In the genomic region with DNA sequence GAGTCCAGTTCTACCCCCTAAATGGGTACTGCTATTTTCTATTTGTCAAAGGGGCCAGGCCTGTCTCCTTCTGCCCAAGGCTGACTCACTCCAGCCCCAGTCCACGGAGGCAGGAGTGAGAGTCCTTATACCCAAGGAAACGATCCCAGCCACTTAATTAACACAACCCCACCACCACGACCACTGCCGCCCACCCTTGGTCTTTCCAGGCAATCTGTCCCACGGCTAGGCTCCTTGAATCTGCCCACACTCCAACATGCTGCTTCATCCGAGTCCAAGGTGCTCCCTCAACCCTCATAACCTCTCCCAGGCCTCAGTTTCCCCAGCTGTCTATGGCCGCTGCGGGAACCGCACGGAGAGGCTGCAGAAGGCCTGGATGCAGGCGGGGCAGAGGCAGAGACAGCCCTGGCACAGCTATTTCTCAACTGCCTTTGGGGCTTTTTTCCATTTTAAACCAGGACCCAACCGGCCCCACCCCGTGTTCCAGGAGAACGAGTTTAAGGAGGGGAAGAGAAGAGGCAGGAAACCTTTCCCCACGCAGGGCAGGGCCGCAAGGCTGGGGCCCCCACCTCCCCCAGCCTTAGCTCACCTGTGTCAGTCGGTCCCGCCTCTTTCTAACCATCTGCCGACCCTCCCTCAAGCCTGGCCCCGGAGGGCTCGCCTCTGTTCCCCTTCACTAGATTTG, we compare ENCODE assay signal across 8 cellular contexts. TPM values are rescaled to one million over a fixed set of nuclear protein-coding genes. Genes with fewer than 3 reads are reported as not detected.
DNase-seq lines count a peak whose midpoint lies in the region; ATAC-seq and TF ChIP-seq lines count a peak whose summit lies in the region.

No MANE protein-coding gene starts in this region.

- H2AK5ac ChIP-seq in mesenchymal stem cell (ENCODE audit: low read length, severe bottlenecking): no peak overlapping the region

- H3K36me3 ChIP-seq in mesenchymal stem cell (ENCODE audit: control insufficient read depth in 1 of 2, insufficient read depth in 2 of 2, low read depth in 1 of 2, low read length in 2 of 2) (peaks cover 22 to 25% of the 10 kb centered on the region in 2 experiments), uterus (no peaks in the 10 kb centered on the region), brain microvascular endothelial cell (replicated peaks) (no peaks in the 10 kb centered on the region)

- H3K79me1 ChIP-seq in mesenchymal stem cell (replicated peaks; ENCODE audit: low read length, poor library complexity, severe bottlenecking): peaks cover 6% of the 10 kb centered on the region

- no peaks in the 10 kb centered on the region for H3K9me3 ChIP-seq in mesenchymal stem cell (ENCODE audit: control insufficient read depth, low read length)
- no peaks in the 10 kb centered on the region for H3K9me3 ChIP-seq in uterus

- H3K23ac ChIP-seq in mesenchymal stem cell (ENCODE audit: low read length in 2 of 2): peak overlapping the region in 1 of 2 experiments; percentile 46

- peak overlapping the region; percentile 91 for H4K91ac ChIP-seq in mesenchymal stem cell (ENCODE audit: low read length)

- H3K9me3 Mint-ChIP-seq in activated naive CD4-positive, alpha-beta T cell treated with anti-CD3 and anti-CD28 coated beads for 36 hours: no peaks in the 10 kb centered on the region
- no peaks in the 10 kb centered on the region for H3K9me3 Mint-ChIP-seq in central memory CD8-positive, alpha-beta T cell

- H3K9ac ChIP-seq in mesenchymal stem cell (ENCODE audit: low read length): peak overlapping the region; percentile 85

- peak overlapping the region; percentile 82 to 88 for H3K18ac ChIP-seq in mesenchymal stem cell (ENCODE audit: low read depth in 1 of 2, low read length in 2 of 2)

- peak overlapping the region; percentile 54 for H2AFZ ChIP-seq in mesenchymal stem cell (ENCODE audit: low read depth, low read length)

- H2BK12ac ChIP-seq in mesenchymal stem cell (ENCODE audit: low read length in 2 of 2): peak overlapping the region; percentile 95 to 97

- ATAC-seq in central memory CD8-positive, alpha-beta T cell (replicated peaks; ENCODE audit: extremely low read depth, poor library complexity, severe bottlenecking): peak; percentile 8
- ATAC-seq in HG02759 (IDR thresholded peaks at IDR 0.05; ENCODE audit: unreplicated experiment): no peak

- peak overlapping the region; percentile 87 for H4K8ac ChIP-seq in mesenchymal stem cell (ENCODE audit: low read length)

- H3K27ac ChIP-seq in mesenchymal stem cell (ENCODE audit: low read length, poor library complexity, severe bottlenecking) (no peak overlapping the region), uterus (peak overlapping the region; percentile 83 to 88), brain microvascular endothelial cell (no peak overlapping the region)

- 29% methylated on average over 16 of the region's 21 CpGs for WGBS in mesenchymal stem cell

- peak overlapping the region; percentile 80 to 94 for H3K4ac ChIP-seq in mesenchymal stem cell (ENCODE audit: low read depth in 1 of 2, low read length in 2 of 2)

- H3K36me3 Mint-ChIP-seq in activated naive CD4-positive, alpha-beta T cell treated with anti-CD3 and anti-CD28 coated beads for 36 hours (ENCODE audit: low read depth): peaks cover 22% of the 10 kb centered on the region
- H3K36me3 Mint-ChIP-seq in central memory CD8-positive, alpha-beta T cell (ENCODE audit: insufficient read depth): peaks cover 12% of the 10 kb centered on the region

- H3K4me3 Mint-ChIP-seq in activated naive CD4-positive, alpha-beta T cell treated with anti-CD3 and anti-CD28 coated beads for 36 hours: peak overlapping the region; percentile 79
- peak overlapping the region; percentile 66 for H3K4me3 Mint-ChIP-seq in central memory CD8-positive, alpha-beta T cell

- H2BK15ac ChIP-seq in mesenchymal stem cell (ENCODE audit: low read depth, poor library complexity, severe bottlenecking): peak overlapping the region; percentile 98

- DNase-seq in activated naive CD4-positive, alpha-beta T cell treated with anti-CD3 and anti-CD28 coated beads for 36 hours: no peak
- DNase-seq in activated naive CD4-positive, alpha-beta T cell treated with Interleukin-2 at 50 U/mL for 16 hours: no peak
- DNase-seq in central memory CD8-positive, alpha-beta T cell (ENCODE audit: low spot score in 2 of 2): no peak
- DNase-seq in mesenchymal stem cell (no peak), uterus (peak in 1 of 2 donors; percentile 37), NCI-H1436 treated with DMSO at 0.1 percent for 48 hours (lab: John Stamatoyannopoulos, UW) (no peak), brain microvascular endothelial cell (no peak)

- H3K4me3 ChIP-seq in mesenchymal stem cell (ENCODE audit: insufficient read depth in 1 of 2, low read depth in 1 of 2, low read length in 2 of 2): peak overlapping the region; percentile 59 to 82
- H3K4me3 ChIP-seq in uterus: peak overlapping the region; percentile 71 to 84
- H3K4me3 ChIP-seq in brain microvascular endothelial cell (ENCODE audit: low read depth, low read length): no peak overlapping the region

- no peak overlapping the region for H2BK5ac ChIP-seq in mesenchymal stem cell (ENCODE audit: low read depth, low read length, poor library complexity, severe bottlenecking)

- H3K27me3 ChIP-seq in mesenchymal stem cell (ENCODE audit: control insufficient read depth in 1 of 2, insufficient read depth in 1 of 2, low read length in 2 of 2) (no peaks in the 10 kb centered on the region), uterus (no peaks in the 10 kb centered on the region), brain microvascular endothelial cell (replicated peaks) (no peaks in the 10 kb centered on the region)

- intact Hi-C loops in activated naive CD4-positive, alpha-beta T cell treated with anti-CD3 and anti-CD28 coated beads for 36 hours (cut with micrococcal nuclease): loop anchor here (2.0 kb wide), 1 partner anchor 14 kb away; no protein-coding TSS in a partner anchor
- intact Hi-C loops in uterus (cut with DNase I; ENCODE audit: low total_unique reads): no loop called here

- CTCF ChIA-PET in activated naive CD4-positive, alpha-beta T cell treated with anti-CD3 and anti-CD28 coated beads for 36 hours (lab: Charles Lee): interaction anchor here (0.7 to 1.5 kb wide), 2 partner anchors 19 to 144 kb away, joined by 3 to 4 read pairs; no protein-coding TSS in a partner anchor

- peak overlapping the region in 1 of 2 experiments; percentile 93 for H3K14ac ChIP-seq in mesenchymal stem cell (ENCODE audit: low read length in 2 of 2)

- peaks cover 22% of the 10 kb centered on the region for H3K4me1 ChIP-seq in mesenchymal stem cell (ENCODE audit: control insufficient read depth, insufficient read depth, low read depth, low read length)
- no peaks in the 10 kb centered on the region for H3K4me1 ChIP-seq in uterus

- in situ Hi-C loops in brain microvascular endothelial cell (cut with HindIII; ENCODE audit: low pct_ligation_motif_present, low sequenced_read_pairs): no loop called here

- TF ChIP-seq CTCF in uterus (IDR thresholded peaks at IDR 0.05) (no peak), brain microvascular endothelial cell (IDR thresholded peaks at IDR 0.05; ENCODE audit: low read depth, low read length, missing control alignments) (no peak)

- H3K27ac Mint-ChIP-seq in activated naive CD4-positive, alpha-beta T cell treated with anti-CD3 and anti-CD28 coated beads for 36 hours: no peak overlapping the region
- peak overlapping the region; percentile 73 for H3K27ac Mint-ChIP-seq in central memory CD8-positive, alpha-beta T cell (ENCODE audit: low read depth)

- H3K4me2 ChIP-seq in mesenchymal stem cell (ENCODE audit: low read length, poor library complexity, severe bottlenecking): peak overlapping the region; percentile 82

- no peak for TF ChIP-seq POLR2A in uterus (IDR thresholded peaks at IDR 0.05)

- peak overlapping the region; percentile 95 for H2BK120ac ChIP-seq in mesenchymal stem cell (ENCODE audit: low read depth, low read length)

- peaks cover 17% of the 10 kb centered on the region for H3K4me1 Mint-ChIP-seq in activated naive CD4-positive, alpha-beta T cell treated with anti-CD3 and anti-CD28 coated beads for 36 hours (ENCODE audit: low read depth)
- H3K4me1 Mint-ChIP-seq in central memory CD8-positive, alpha-beta T cell: peaks cover 13% of the 10 kb centered on the region

- H3K27me3 Mint-ChIP-seq in activated naive CD4-positive, alpha-beta T cell treated with anti-CD3 and anti-CD28 coated beads for 36 hours (ENCODE audit: low read depth): no peaks in the 10 kb centered on the region
- no peaks in the 10 kb centered on the region for H3K27me3 Mint-ChIP-seq in central memory CD8-positive, alpha-beta T cell

RNA-seq across cellular contexts. Expression of a gene that starts 0.7 kb away (rescaled TPM):
- 10 to 100 TPM in 1 of 2 experiments, 1 to 10 TPM in 1; 9.8 to 10.7 TPM for total RNA-seq in activated naive CD4-positive, alpha-beta T cell treated with anti-CD3 and anti-CD28 coated beads for 36 hours
- polyA plus RNA-seq in mesenchymal stem cell (2013, experiment 1 of 2): 15.2 TPM
- polyA plus RNA-seq in mesenchymal stem cell (2013, experiment 2 of 2): 15.4 TPM
- total RNA-seq in uterus: 10 to 100 TPM; 14.3 to 61.6 (median 25.7) TPM

RNA-seq across cellular contexts. Expression of a gene that starts 7.4 kb away (rescaled TPM):
- 10 to 100 TPM; 21.4 to 24.2 TPM for total RNA-seq in activated naive CD4-positive, alpha-beta T cell treated with anti-CD3 and anti-CD28 coated beads for 36 hours
- polyA plus RNA-seq in mesenchymal stem cell (2013, experiment 1 of 2): 109 TPM
- polyA plus RNA-seq in mesenchymal stem cell (2013, experiment 2 of 2): 119 TPM
- 100 to 1,000 TPM in 1 of 4 donors, 10 to 100 TPM in 3; 41.2 to 117 (median 77.4) TPM for total RNA-seq in uterus

RNA-seq across cellular contexts. Expression of a gene that starts 7.6 kb away (rescaled TPM):
- total RNA-seq in activated naive CD4-positive, alpha-beta T cell treated with anti-CD3 and anti-CD28 coated beads for 36 hours: 10 to 100 TPM; 15.2 to 16.5 TPM
- 22.5 TPM for polyA plus RNA-seq in mesenchymal stem cell (2013, experiment 1 of 2)
- 20.6 TPM for polyA plus RNA-seq in mesenchymal stem cell (2013, experiment 2 of 2)
- 10 to 100 TPM in 3 of 4 donors, 1 to 10 TPM in 1; 1.2 to 46.2 (median 16.4) TPM for total RNA-seq in uterus

RNA-seq across cellular contexts. Expression of a gene that starts 16.5 kb away (rescaled TPM):
- 1 to 10 TPM; 2.6 to 2.8 TPM for total RNA-seq in activated naive CD4-positive, alpha-beta T cell treated with anti-CD3 and anti-CD28 coated beads for 36 hours
- 51.5 TPM for polyA plus RNA-seq in mesenchymal stem cell (2013, experiment 1 of 2)
- polyA plus RNA-seq in mesenchymal stem cell (2013, experiment 2 of 2): 51.8 TPM
- total RNA-seq in uterus: 10 to 100 TPM in 3 of 4 donors, 1 to 10 TPM in 1; 4.1 to 71.7 (median 23.7) TPM

RNA-seq across cellular contexts. Expression of a gene that starts 35.8 kb away (rescaled TPM):
- 1 to 10 TPM; 1.1 to 2.1 TPM for total RNA-seq in activated naive CD4-positive, alpha-beta T cell treated with anti-CD3 and anti-CD28 coated beads for 36 hours
- polyA plus RNA-seq in mesenchymal stem cell (2013, experiment 1 of 2): 3.4 TPM
- polyA plus RNA-seq in mesenchymal stem cell (2013, experiment 2 of 2): 3.8 TPM
- 1 to 10 TPM in 1 of 4 donors, under 1 TPM in 3; 0.48 to 3.5 (median 0.68) TPM for total RNA-seq in uterus

Comparison
In these comparisons a context has a peak if more than half of its experiments do, and no peak if none do; other contexts are left out.
1. H3K27ac ChIP-seq: peak in uterus (2 of 2); none in mesenchymal stem cell (single experiment) and brain microvascular endothelial cell (single experiment).